Comparison of ENCODE assay signal across 16 cellular contexts in the genomic region with DNA sequence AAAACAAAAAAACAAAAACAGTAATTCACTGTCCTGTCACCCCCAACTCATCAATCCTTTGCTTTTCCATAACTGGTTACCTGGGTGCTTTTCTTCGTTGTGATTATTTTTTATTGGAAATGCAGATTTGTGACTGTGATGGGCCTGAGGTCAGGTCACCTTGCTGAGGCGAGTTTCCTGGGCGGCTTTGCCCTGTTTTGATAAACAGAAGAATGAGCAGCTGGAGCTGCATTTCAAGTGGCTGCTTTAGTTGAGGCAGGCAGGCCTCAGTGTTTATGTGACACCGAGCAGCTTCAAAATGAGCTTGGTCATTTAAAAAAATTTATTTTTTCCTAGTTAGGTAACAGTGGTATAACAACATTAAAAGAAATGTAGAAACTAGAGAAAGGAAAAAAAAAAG. TPM values are rescaled to one million over a fixed set of nuclear protein-coding genes. Genes with fewer than 3 reads are reported as not detected.
DNase-seq lines count a peak whose midpoint lies in the region; ATAC-seq and TF ChIP-seq lines count a peak whose summit lies in the region.
"Had no signal": no experiment of that assay in that cellular context is flagged by ENCODE, and none has a peak within 500 bp of the region (broad histone marks: within the 10 kb centered on the region; RNA-seq: fewer than 3 reads in every experiment).

No MANE protein-coding gene starts in this region.

- H3K4ac ChIP-seq in mesendoderm (ENCODE audit: low read depth, low read length), result no peak overlapping the region

- H3K9me3 Mint-ChIP-seq in activated CD4-positive, alpha-beta memory T cell treated with anti-CD3 and anti-CD28 coated beads, Interleukin-2, amount 10 ng/mL, durations not matched to agents 7 days and 5 days, result no peaks in the 10 kb centered on the region
- no peaks in the 10 kb centered on the region for H3K9me3 Mint-ChIP-seq in mesothelial cell of epicardium

- H2BK5ac ChIP-seq in mesendoderm (ENCODE audit: low read length), result no peak overlapping the region

- H3K4me2 ChIP-seq in mesendoderm (ENCODE audit: low read length), result no peak overlapping the region

- CTCF ChIA-PET in activated CD4-positive, alpha-beta memory T cell treated with anti-CD3 and anti-CD28 coated beads, Interleukin-2, amount 10 ng/mL, durations not matched to agents 7 days and 5 days (lab: Charles Lee), result interaction anchor here (0.6 to 4.4 kb wide), 9 partner anchors 10 to 327 kb away, joined by 3 to 25 read pairs (median 16); no protein-coding TSS in a partner anchor

- no peaks in the 10 kb centered on the region for H3K27me3 Mint-ChIP-seq in activated CD4-positive, alpha-beta memory T cell treated with anti-CD3 and anti-CD28 coated beads, Interleukin-2, amount 10 ng/mL, durations not matched to agents 7 days and 5 days
- no peaks in the 10 kb centered on the region for H3K27me3 Mint-ChIP-seq in mesothelial cell of epicardium (ENCODE audit: low read depth)

- H3K9ac ChIP-seq in mesendoderm (ENCODE audit: low read length), result no peak overlapping the region

- H3K27ac ChIP-seq in mesendoderm (ENCODE audit: low read depth, low read length), result no peak overlapping the region
- H3K27ac ChIP-seq: SK-N-MC had no signal

- peak overlapping the region; percentile 10 for H3K56ac ChIP-seq in mesendoderm (ENCODE audit: low read length)

- H3K4me1 ChIP-seq in mesendoderm (ENCODE audit: control insufficient read depth, low read depth, low read length), result peaks cover 8% of the 10 kb centered on the region

- no peak overlapping the region for H4K5ac ChIP-seq in mesendoderm (ENCODE audit: low read length)

- no peak for TF ChIP-seq CTCF in mesothelial cell of epicardium (IDR thresholded peaks at IDR 0.05; ENCODE audit: unreplicated experiment)

- H3K36me3 Mint-ChIP-seq in activated CD4-positive, alpha-beta memory T cell treated with anti-CD3 and anti-CD28 coated beads, Interleukin-2, amount 10 ng/mL, durations not matched to agents 7 days and 5 days (ENCODE audit: low read depth), result peaks cover 26% of the 10 kb centered on the region
- H3K36me3 Mint-ChIP-seq in mesothelial cell of epicardium, result no peaks in the 10 kb centered on the region

- H3K79me1 ChIP-seq in mesendoderm (ENCODE audit: low read length), result peaks cover 17% of the 10 kb centered on the region

- no peak overlapping the region for H2BK15ac ChIP-seq in mesendoderm (replicated peaks; ENCODE audit: low read depth)

- H3K79me2 ChIP-seq in mesendoderm (ENCODE audit: control insufficient read depth, insufficient read depth, low read length), result peaks cover 13% of the 10 kb centered on the region

- POLR2A ChIA-PET in activated CD4-positive, alpha-beta memory T cell treated with anti-CD3 and anti-CD28 coated beads, Interleukin-2, amount 10 ng/mL, durations not matched to agents 7 days and 5 days (lab: Charles Lee), result interaction anchor here (1.0 to 24.8 kb wide), 14 partner anchors 10 to 287 kb away, joined by 3 to 519 read pairs (median 12); a partner anchor contains a TSS

- ATAC-seq in GM18861 (IDR thresholded peaks at IDR 0.05; ENCODE audit: unreplicated experiment), result no peak
- ATAC-seq: heart left ventricle had no signal

- no peaks in the 10 kb centered on the region for H3K36me3 ChIP-seq in mesendoderm (ENCODE audit: control insufficient read depth, insufficient read depth, low read length)
- H3K36me3 ChIP-seq: heart left ventricle, prostate gland had no signal

- H4K8ac ChIP-seq in mesendoderm (ENCODE audit: low read depth, low read length), result no peak overlapping the region

- H3K23ac ChIP-seq in mesendoderm (ENCODE audit: low read length), result no peak overlapping the region

- no CpG with 5 or more reads among the region's 4 CpGs for WGBS in mesendoderm (ENCODE audit: extremely low coverage, insufficient coverage, low lambda C conversion rate)

- H3K4me3 Mint-ChIP-seq in activated CD4-positive, alpha-beta memory T cell treated with anti-CD3 and anti-CD28 coated beads, Interleukin-2, amount 10 ng/mL, durations not matched to agents 7 days and 5 days, result peak overlapping the region; percentile 67
- H3K4me3 Mint-ChIP-seq in mesothelial cell of epicardium, result no peak overlapping the region

- peak; percentile 42 for DNase-seq in DMS 273 (lab: John Stamatoyannopoulos, UW; ENCODE audit: unreplicated experiment)
- no peak for DNase-seq in DMS 273 treated with DMSO at 0.1 percent for 48 hours (lab: John Stamatoyannopoulos, UW)
- peak; percentile 15 for DNase-seq in DMS53 treated with DMSO at 0.1 percent for 48 hours (lab: John Stamatoyannopoulos, UW; ENCODE audit: unreplicated experiment)
- DNase-seq in activated CD4-positive, alpha-beta memory T cell treated with anti-CD3 and anti-CD28 coated beads, Interleukin-2, amount 10 ng/mL, durations not matched to agents 7 days and 5 days, result peak; percentile 43
- DNase-seq in mesendoderm, result no peak
- no peak for DNase-seq in mesothelial cell of epicardium (ENCODE audit: low spot score in 2 of 2, unreplicated experiment in 2 of 2)
- DNase-seq in midbrain (lab: John Stamatoyannopoulos, UW), result no peak
- DNase-seq: 8988T; activated CD4-positive, alpha-beta T cell treated with anti-CD3 and anti-CD28 coated beads, Interleukin-2, amount 50 U/mL, for 48 hours; heart left ventricle; NCI-H526; stimulated activated CD4-positive, alpha-beta T cell treated with anti-CD3 and anti-CD28 coated beads, Interleukin-2, amount 100 ng/mL, for 48 hours had no signal

- H3K27ac Mint-ChIP-seq in activated CD4-positive, alpha-beta memory T cell treated with anti-CD3 and anti-CD28 coated beads, Interleukin-2, amount 10 ng/mL, durations not matched to agents 7 days and 5 days, result peak overlapping the region; percentile 100
- H3K27ac Mint-ChIP-seq in mesothelial cell of epicardium, result no peak overlapping the region

- no peak overlapping the region for H2AK5ac ChIP-seq in mesendoderm (ENCODE audit: low read length)

- H3K18ac ChIP-seq in mesendoderm (ENCODE audit: low read length), result no peak overlapping the region

- H3K4me3 ChIP-seq in mesendoderm (ENCODE audit: low read length), result no peak overlapping the region
- H3K4me3 ChIP-seq: heart left ventricle, lung, prostate gland, SK-N-MC had no signal

- H3K27me3 ChIP-seq in mesendoderm (ENCODE audit: insufficient read depth, low read length, poor library complexity), result no peaks in the 10 kb centered on the region
- H3K27me3 ChIP-seq: heart left ventricle had no signal

- H2BK120ac ChIP-seq in mesendoderm (ENCODE audit: low read depth, low read length), result no peak overlapping the region

- H3K4me1 Mint-ChIP-seq in activated CD4-positive, alpha-beta memory T cell treated with anti-CD3 and anti-CD28 coated beads, Interleukin-2, amount 10 ng/mL, durations not matched to agents 7 days and 5 days, result peaks cover 87% of the 10 kb centered on the region
- peaks cover 29% of the 10 kb centered on the region for H3K4me1 Mint-ChIP-seq in mesothelial cell of epicardium

RNA-seq across cellular contexts. Expression of a gene that starts 22.2 kb away (rescaled TPM):
- total RNA-seq in activated CD4-positive, alpha-beta memory T cell treated with anti-CD3 and anti-CD28 coated beads, Interleukin-2, amount 10 ng/mL, durations not matched to agents 7 days and 5 days, result 10 to 100 TPM; 83.0 to 89.1 TPM
- polyA plus RNA-seq in mesendoderm (2013, experiment 1 of 2), result 8.7 TPM
- 8.4 TPM for polyA plus RNA-seq in mesendoderm (2013, experiment 2 of 2)
- 26.2 to 31.0 TPM (median 26.5 TPM) in 3 replicates for total RNA-seq in mesothelial cell of epicardium

Comparison
In these comparisons a context has a peak if more than half of its experiments do, and no peak if none do; other contexts are left out.
1. DNase-seq: peak in DMS 273 (single experiment), DMS53 treated with DMSO at 0.1 percent for 48 hours (single experiment) and activated CD4-positive, alpha-beta memory T cell treated with anti-CD3 and anti-CD28 coated beads, Interleukin-2, amount 10 ng/mL, durations not matched to agents 7 days and 5 days (single experiment); none in DMS 273 treated with DMSO at 0.1 percent for 48 hours (single experiment), mesendoderm (single experiment), mesothelial cell of epicardium (0 of 2) and midbrain (single experiment).